Comparison of ENCODE assay signal across 15 cellular contexts in genomic region chr12:89566615-89567014, GRCh38. TPM values are rescaled to one million over a fixed set of nuclear protein-coding genes. Genes with fewer than 3 reads are reported as not detected.
DNase-seq lines count a peak whose midpoint lies in the region; ATAC-seq and TF ChIP-seq lines count a peak whose summit lies in the region.
"Had no signal": no experiment of that assay in that cellular context is flagged by ENCODE, and none has a peak within 500 bp of the region (broad histone marks: within the 10 kb centered on the region; RNA-seq: fewer than 3 reads in every experiment).

No MANE protein-coding gene starts in this region.

- no peak overlapping the region for H3K27ac Mint-ChIP-seq in neural progenitor cell
- H3K27ac Mint-ChIP-seq: activated B cell treated with CpG ODN at 0.5 μM for 24 hours had no signal

- H3K79me2 ChIP-seq in neural progenitor cell (ENCODE audit: low read depth), result no peaks in the 10 kb centered on the region

- H3K9me3 ChIP-seq in neural progenitor cell (ENCODE audit: low read depth), result no peaks in the 10 kb centered on the region
- H3K9me3 ChIP-seq: prostate gland had no signal

- H3K27ac ChIP-seq in epithelial cell of prostate (peak overlapping the region; percentile 46), neural progenitor cell (no peak overlapping the region)
- H3K27ac ChIP-seq: prostate gland, SK-N-MC had no signal

- H2AFZ ChIP-seq in neural progenitor cell (replicated peaks), result no peak overlapping the region

- no peaks in the 10 kb centered on the region for H3K36me3 ChIP-seq in neural progenitor cell
- H3K36me3 ChIP-seq: prostate gland had no signal

- intact Hi-C loops in sciatic nerve (cut with DNase I), result no loop called here

- H3K9ac ChIP-seq in neural progenitor cell, result no peak overlapping the region

- ATAC-seq in activated T-cell treated with anti-CD3 and anti-CD28 coated beads, Interleukin-2, amount 50 U/mL, for 4 hours, result peak; percentile 37 to 58
- peak; percentile 87 for ATAC-seq in stimulated activated naive CD8-positive, alpha-beta T cell treated with anti-CD3 and anti-CD28 coated beads, Interleukin-15, Interleukin-2, amounts not matched to agents 100 U/mL and 50 U/mL, for 24 hours
- ATAC-seq in sciatic nerve (no peak), GM21786 (IDR thresholded peaks at IDR 0.05; ENCODE audit: unreplicated experiment) (no peak)

- H3K9me3 Mint-ChIP-seq in activated T-cell treated with anti-CD3 and anti-CD28 coated beads, Interleukin-2, amount 50 U/mL, for 4 hours, result no peaks in the 10 kb centered on the region
- H3K9me3 Mint-ChIP-seq in neural progenitor cell, result no peaks in the 10 kb centered on the region
- H3K9me3 Mint-ChIP-seq: activated B cell treated with CpG ODN at 0.5 μM for 24 hours had no signal

- H3K27me3 Mint-ChIP-seq in activated T-cell treated with anti-CD3 and anti-CD28 coated beads, Interleukin-2, amount 50 U/mL, for 4 hours (ENCODE audit: low read depth), result no peaks in the 10 kb centered on the region
- H3K27me3 Mint-ChIP-seq in neural progenitor cell (ENCODE audit: insufficient read depth, low read depth), result peaks cover 3% of the 10 kb centered on the region
- H3K27me3 Mint-ChIP-seq: activated B cell treated with CpG ODN at 0.5 μM for 24 hours had no signal

- no peaks in the 10 kb centered on the region for H3K4me1 ChIP-seq in neural progenitor cell
- H3K4me1 ChIP-seq: prostate gland had no signal

- no peaks in the 10 kb centered on the region for H3K4me1 Mint-ChIP-seq in activated T-cell treated with anti-CD3 and anti-CD28 coated beads, Interleukin-2, amount 50 U/mL, for 4 hours (ENCODE audit: low read depth)
- H3K4me1 Mint-ChIP-seq in neural progenitor cell, result no peaks in the 10 kb centered on the region
- H3K4me1 Mint-ChIP-seq: activated B cell treated with CpG ODN at 0.5 μM for 24 hours had no signal

- no peak for TF ChIP-seq CTCF in NB4 (IDR thresholded peaks at IDR 0.05; ENCODE audit: low read depth, low read length)
- TF ChIP-seq CTCF in neural progenitor cell (IDR thresholded peaks at IDR 0.05), result no peak

- no peak overlapping the region for H3K4me3 ChIP-seq in NB4 (ENCODE audit: low read depth, low read length)
- no peak overlapping the region for H3K4me3 ChIP-seq in neural progenitor cell
- H3K4me3 ChIP-seq: prostate gland, SK-N-MC had no signal

- H3K36me3 Mint-ChIP-seq in activated T-cell treated with anti-CD3 and anti-CD28 coated beads, Interleukin-2, amount 50 U/mL, for 4 hours (ENCODE audit: insufficient read depth), result no peaks in the 10 kb centered on the region
- H3K36me3 Mint-ChIP-seq in neural progenitor cell, result no peaks in the 10 kb centered on the region

- H3F3A ChIP-seq in neural progenitor cell (ENCODE audit: low read depth), result no peaks in the 10 kb centered on the region

- no peaks in the 10 kb centered on the region for H4K20me1 ChIP-seq in neural progenitor cell (ENCODE audit: low read depth)

- no peak overlapping the region for H3K4me3 Mint-ChIP-seq in activated T-cell treated with anti-CD3 and anti-CD28 coated beads, Interleukin-2, amount 50 U/mL, for 4 hours
- no peak overlapping the region for H3K4me3 Mint-ChIP-seq in neural progenitor cell
- H3K4me3 Mint-ChIP-seq: activated B cell treated with CpG ODN at 0.5 μM for 24 hours had no signal

- no peak overlapping the region for H3K4me2 ChIP-seq in neural progenitor cell

- TF ChIP-seq POLR2A in NB4 (IDR thresholded peaks at IDR 0.05; ENCODE audit: extremely low read depth, insufficient read length), result no peak

- no peak for DNase-seq in activated T-cell treated with anti-CD3 and anti-CD28 coated beads, Interleukin-2, amount 50 U/mL, for 4 hours
- no peak for DNase-seq in activated T-cell treated with anti-CD3 and anti-CD28 coated beads, Interleukin-2, amount 50 U/mL, for 48 hours
- DNase-seq in NB4 (ENCODE audit: low read depth) (peak; percentile 43), epithelial cell of prostate (ENCODE audit: low read depth, low spot score) (peak; percentile 93), sciatic nerve (ENCODE audit: low spot score) (no peak), neural progenitor cell (ENCODE audit: low spot score) (no peak)
- DNase-seq in stimulated activated naive CD8-positive, alpha-beta T cell treated with anti-CD3 and anti-CD28 coated beads, Interleukin-15, Interleukin-2, amounts not matched to agents 100 U/mL and 50 U/mL, for 24 hours, result no peak
- DNase-seq: activated B cell treated with CpG ODN at 0.5 μM for 24 hours; caudate nucleus; HCEC 1CT; NCI-H1417 treated with DMSO at 0.1 percent for 48 hours; stimulated activated naive CD4-positive, alpha-beta T cell had no signal

- no peaks in the 10 kb centered on the region for H3K27me3 ChIP-seq in neural progenitor cell

RNA-seq across cellular contexts. Expression of gene POC1B, which starts 40.8 kb away (rescaled TPM):
- total RNA-seq in activated T-cell treated with anti-CD3 and anti-CD28 coated beads, Interleukin-2, amount 50 U/mL, for 4 hours, result 10 to 100 TPM; 12.2 to 14.5 (median 12.9) TPM
- total RNA-seq in sciatic nerve, result 28.5 TPM
- 32.4 and 40.3 TPM in 2 replicates for total RNA-seq in neural progenitor cell (ENCODE audit: low replicate concordance)

RNA-seq across cellular contexts. Expression of gene GALNT4, which starts 42.0 kb away (rescaled TPM):
- 1 to 10 TPM; 4.1 to 7.1 (median 5.5) TPM for total RNA-seq in activated T-cell treated with anti-CD3 and anti-CD28 coated beads, Interleukin-2, amount 50 U/mL, for 4 hours
- 5.7 TPM for total RNA-seq in sciatic nerve
- 2.2 and 2.8 TPM in 2 replicates for total RNA-seq in neural progenitor cell (ENCODE audit: low replicate concordance)

Comparison
In these comparisons a context has a peak if more than half of its experiments do, and no peak if none do; other contexts are left out.
1. ATAC-seq: peak in activated T-cell treated with anti-CD3 and anti-CD28 coated beads, Interleukin-2, amount 50 U/mL, for 4 hours (2 of 2) and stimulated activated naive CD8-positive, alpha-beta T cell treated with anti-CD3 and anti-CD28 coated beads, Interleukin-15, Interleukin-2, amounts not matched to agents 100 U/mL and 50 U/mL, for 24 hours (single experiment); none in sciatic nerve (single experiment) and GM21786 (single experiment).
2. DNase-seq: peak in NB4 (single experiment) and epithelial cell of prostate (single experiment); none in activated T-cell treated with anti-CD3 and anti-CD28 coated beads, Interleukin-2, amount 50 U/mL, for 4 hours (single experiment), activated T-cell treated with anti-CD3 and anti-CD28 coated beads, Interleukin-2, amount 50 U/mL, for 48 hours (0 of 2), stimulated activated naive CD8-positive, alpha-beta T cell treated with anti-CD3 and anti-CD28 coated beads, Interleukin-15, Interleukin-2, amounts not matched to agents 100 U/mL and 50 U/mL, for 24 hours (single experiment), sciatic nerve (single experiment) and neural progenitor cell (single experiment).